12 cellular contexts compared by ENCODE assay signal in genomic region chr4:62644372-62644771, GRCh38.
DNase-seq lines count a peak whose midpoint lies in the region; ATAC-seq and TF ChIP-seq lines count a peak whose summit lies in the region.
"Had no signal": no experiment of that assay in that cellular context is flagged by ENCODE, and none has a peak within 500 bp of the region (broad histone marks: within the 10 kb centered on the region; RNA-seq: fewer than 3 reads in every experiment).

No MANE protein-coding gene starts in this region.

- no peaks in the 10 kb centered on the region for H3K4me1 Mint-ChIP-seq in naive thymus-derived CD8-positive, alpha-beta T cell
- H3K4me1 Mint-ChIP-seq: central memory CD8-positive, alpha-beta T cell had no signal

- H3K4me3 Mint-ChIP-seq in naive thymus-derived CD8-positive, alpha-beta T cell: no peak overlapping the region
- H3K4me3 Mint-ChIP-seq: CD4-positive, alpha-beta T cell; central memory CD8-positive, alpha-beta T cell had no signal

- peaks cover 0 to 20% (median 7%) of the 10 kb centered on the region in 9 donors for H3K9me3 Mint-ChIP-seq in naive thymus-derived CD8-positive, alpha-beta T cell

- DNase-seq in ACHN (peak; percentile 27), OCI-M2 (lab: John Stamatoyannopoulos, UW; ENCODE audit: unreplicated experiment) (peak; percentile 1), globus pallidus (ENCODE audit: low spot score) (peak; percentile 24), GM13976 (ENCODE audit: low spot score) (no peak), NCI-H187 treated with DMSO at 0.1 percent for 48 hours (lab: John Stamatoyannopoulos, UW) (no peak), sciatic nerve (ENCODE audit: low spot score) (no peak)
- no peak for DNase-seq in naive thymus-derived CD8-positive, alpha-beta T cell
- DNase-seq: CD4-positive, alpha-beta T cell had no signal

- H3K36me3 Mint-ChIP-seq in naive thymus-derived CD8-positive, alpha-beta T cell: no peaks in the 10 kb centered on the region

- no peak for TF ChIP-seq EP300 in Ishikawa (IDR thresholded peaks at IDR 0.05; ENCODE audit: borderline replicate concordance)

- POLR2A ChIA-PET in naive thymus-derived CD8-positive, alpha-beta T cell (lab: Charles Lee): no interaction called here

- ATAC-seq in sciatic nerve: no peak
- ATAC-seq in naive thymus-derived CD8-positive, alpha-beta T cell: no peak
- ATAC-seq: K562, right cardiac atrium had no signal

- TF ChIP-seq CTCF in GM13976 (IDR thresholded peaks at IDR 0.05; ENCODE audit: borderline replicate concordance, control extremely low read depth, extremely low read depth, insufficient read depth, missing control alignments): no peak

- intact Hi-C loops in sciatic nerve (cut with DNase I): no loop called here

- TF ChIP-seq RAD21 in Ishikawa (IDR thresholded peaks at IDR 0.05; ENCODE audit: low read depth): peak; percentile 79

- in situ Hi-C loops in ACHN (cut with HindIII; ENCODE audit: low pct_ligation_motif_present, low pct_unique_long_range_greater_than_20kb, low sequenced_read_pairs): no loop called here
- in situ Hi-C loops in GM13976 (cut with MboI; ENCODE audit: low sequenced_read_pairs, unreplicated experiment): no loop called here

- H3K27ac Mint-ChIP-seq in naive thymus-derived CD8-positive, alpha-beta T cell: no peak overlapping the region
- H3K27ac Mint-ChIP-seq: CD4-positive, alpha-beta T cell had no signal

- no peaks in the 10 kb centered on the region for H3K27me3 Mint-ChIP-seq in naive thymus-derived CD8-positive, alpha-beta T cell
- H3K27me3 Mint-ChIP-seq: CD4-positive, alpha-beta T cell; central memory CD8-positive, alpha-beta T cell had no signal

TF ChIP-seq in Ishikawa, 13 proteins besides CTCF, POLR2A, EP300 and RAD21:
- TF ChIP-seq MAX (IDR thresholded peaks at IDR 0.05): no peak
- TF ChIP-seq USF1 (IDR thresholded peaks at IDR 0.05): no peak
- no peak for TF ChIP-seq REST (IDR thresholded peaks at IDR 0.05; ENCODE audit: low read depth)
- no peak for TF ChIP-seq TAF1 (IDR thresholded peaks at IDR 0.05; ENCODE audit: low read depth)
- TF ChIP-seq YY1 (IDR thresholded peaks at IDR 0.05; ENCODE audit: low read depth): no peak
- TF ChIP-seq FOXM1 (IDR thresholded peaks at IDR 0.05; ENCODE audit: borderline replicate concordance, low read depth): no peak
- TF ChIP-seq CREB1 (IDR thresholded peaks at IDR 0.05; ENCODE audit: low read depth): no peak
- TF ChIP-seq TCF12 (IDR thresholded peaks at IDR 0.05; ENCODE audit: low read depth): no peak
- TF ChIP-seq TEAD4 (IDR thresholded peaks at IDR 0.05): no peak
- TF ChIP-seq CEBPB (IDR thresholded peaks at IDR 0.05): no peak
- no peak for TF ChIP-seq EGR1 (IDR thresholded peaks at IDR 0.05)
- TF ChIP-seq ZBTB7A (IDR thresholded peaks at IDR 0.05; ENCODE audit: low read depth): no peak

Comparison
In these comparisons a context has a peak if more than half of its experiments do, and no peak if none do; other contexts are left out.
1. DNase-seq: peak in ACHN (single experiment), OCI-M2 (single experiment) and globus pallidus (single experiment); none in GM13976 (single experiment), NCI-H187 treated with DMSO at 0.1 percent for 48 hours (single experiment), sciatic nerve (single experiment) and naive thymus-derived CD8-positive, alpha-beta T cell (0 of 10).